In genomic region chr12:15767301-15767700, GRCh38 we compare ENCODE assay signal across 20 cellular contexts.
"Had no signal": no experiment of that assay in that cellular context is flagged by ENCODE, and none has a peak within 500 bp of the region (broad histone marks: within the 10 kb centered on the region; RNA-seq: fewer than 3 reads in every experiment).

No MANE protein-coding gene starts in this region.

- H3K9me3 Mint-ChIP-seq: activated B cell treated with CpG ODN at 0.5 μM for 24 hours; activated CD4-positive, alpha-beta T cell treated with anti-CD3 and anti-CD28 coated beads, Interleukin-2, amount 10 ng/mL, durations not matched to agents 24 days and 14 days; immature natural killer cell; naive thymus-derived CD4-positive, alpha-beta T cell; stimulated activated memory B cell treated with anti-CD40 and anti-IgM and Interleukin-4, amounts not matched to agents 10 μg/mL and 1 μg/mL and 100 μg/mL, for 72 hours had no signal

- H3K4me1 Mint-ChIP-seq: activated B cell treated with CpG ODN at 0.5 μM for 24 hours; stimulated activated memory B cell treated with anti-CD40 and anti-IgM and Interleukin-4, amounts not matched to agents 10 μg/mL and 1 μg/mL and 100 μg/mL, for 72 hours had no signal

- DNase-seq: activated B cell treated with CpG ODN at 0.5 μM for 24 hours; activated CD4-positive, alpha-beta T cell treated with anti-CD3 and anti-CD28 coated beads, Interleukin-2, amount 10 ng/mL, durations not matched to agents 24 days and 14 days; activated CD8-positive, alpha-beta memory T cell treated with anti-CD3 and anti-CD28 coated beads, Interleukin-2, amount 50 U/mL, for 48 hours; activated CD8-positive, alpha-beta T cell treated with anti-CD3 and anti-CD28 coated beads, Interleukin-2, amount 10 ng/mL, durations not matched to agents 7 days and 5 days; activated gamma-delta T cell treated with Interleukin-2 at 50 U/mL for 16 hours; amygdala; central memory CD4-positive, alpha-beta T cell; cortex of kidney; effector CD8-positive, alpha-beta T cell; foreskin melanocyte; head of caudate nucleus; immature natural killer cell; mammary epithelial cell; naive thymus-derived CD4-positive, alpha-beta T cell; stimulated activated CD4-positive, alpha-beta T cell treated with anti-CD3 and anti-CD28 coated beads, Interleukin-2, amount 100 ng/mL, for 48 hours; T-helper 2 cell; tibial artery had no signal

- H3K36me3 Mint-ChIP-seq: activated naive CD8-positive, alpha-beta T cell; immature natural killer cell; stimulated activated memory B cell treated with anti-CD40 and anti-IgM and Interleukin-4, amounts not matched to agents 10 μg/mL and 1 μg/mL and 100 μg/mL, for 72 hours had no signal

- H3K27me3 Mint-ChIP-seq: stimulated activated memory B cell treated with anti-CD40 and anti-IgM and Interleukin-4, amounts not matched to agents 10 μg/mL and 1 μg/mL and 100 μg/mL, for 72 hours had no signal

- H3K27ac Mint-ChIP-seq: activated B cell treated with CpG ODN at 0.5 μM for 24 hours; activated CD4-positive, alpha-beta T cell treated with anti-CD3 and anti-CD28 coated beads, Interleukin-2, amount 10 ng/mL, durations not matched to agents 24 days and 14 days; activated CD8-positive, alpha-beta T cell treated with anti-CD3 and anti-CD28 coated beads, Interleukin-2, amount 10 ng/mL, durations not matched to agents 7 days and 5 days; activated naive CD8-positive, alpha-beta T cell; immature natural killer cell; naive thymus-derived CD4-positive, alpha-beta T cell; stimulated activated memory B cell treated with anti-CD40 and anti-IgM and Interleukin-4, amounts not matched to agents 10 μg/mL and 1 μg/mL and 100 μg/mL, for 72 hours had no signal

- H3K4me3 Mint-ChIP-seq: activated B cell treated with CpG ODN at 0.5 μM for 24 hours; activated CD4-positive, alpha-beta T cell treated with anti-CD3 and anti-CD28 coated beads, Interleukin-2, amount 10 ng/mL, durations not matched to agents 24 days and 14 days; activated CD8-positive, alpha-beta T cell treated with anti-CD3 and anti-CD28 coated beads, Interleukin-2, amount 10 ng/mL, durations not matched to agents 7 days and 5 days; activated naive CD8-positive, alpha-beta T cell; brain; immature natural killer cell; naive thymus-derived CD4-positive, alpha-beta T cell; stimulated activated memory B cell treated with anti-CD40 and anti-IgM and Interleukin-4, amounts not matched to agents 10 μg/mL and 1 μg/mL and 100 μg/mL, for 72 hours had no signal
